ENCODE assay signal across 17 cellular contexts in genomic region chr2:108933691-108934117, GRCh38. TPM values are rescaled to one million over a fixed set of nuclear protein-coding genes. Genes with fewer than 3 reads are reported as not detected.
A peak's percentile ranks its signal among the peaks of the same experiment; 100 is the strongest.
DNase-seq lines count a peak whose midpoint lies in the region; ATAC-seq and TF ChIP-seq lines count a peak whose summit lies in the region.
"Had no signal": no experiment of that assay in that cellular context is flagged by ENCODE, and none has a peak within 500 bp of the region (broad histone marks: within the 10 kb centered on the region; RNA-seq: fewer than 3 reads in every experiment).

No MANE protein-coding gene starts in this region.

- WGBS in gastroesophageal sphincter (ENCODE audit: low coverage in 1 of 2), 2 donors = 58 to 69% methylated on average over 4 to 5 of the region's 11 CpGs

- no peaks in the 10 kb centered on the region for H3K27me3 ChIP-seq in right atrium auricular region
- H3K27me3 ChIP-seq in RWPE2 (ENCODE audit: insufficient read depth, poor library complexity, severe bottlenecking) = no peaks in the 10 kb centered on the region
- peaks cover 22% of the 10 kb centered on the region for H3K27me3 ChIP-seq in left ventricle myocardium inferior (ENCODE audit: low read depth)
- H3K27me3 ChIP-seq in gastroesophageal sphincter = peaks cover 11% of the 10 kb centered on the region
- H3K27me3 ChIP-seq: pancreas, testis had no signal

- DNase-seq in Right ventricle myocardium inferior (ENCODE audit: missing footprints) (no peak), right atrium auricular region (ENCODE audit: low spot score) (no peak), RWPE2 (ENCODE audit: low spot score) (no peak), left ventricle myocardium inferior (peak; percentile 53), HK-2 (ENCODE audit: unreplicated experiment) (no peak)
- DNase-seq: activated CD8-positive, alpha-beta T cell treated with anti-CD3 and anti-CD28 coated beads for 36 hours; activated gamma-delta T cell treated with Interleukin-2 at 50 U/mL for 16 hours; NCI-H524 treated with DMSO at 0.1 percent for 48 hours; pancreas; SHP77 treated with DMSO at 0.1 percent for 48 hours; testis had no signal

- H3K4me1 ChIP-seq in right atrium auricular region = peaks cover 0 to 11% of the 10 kb centered on the region in 2 donors
- no peaks in the 10 kb centered on the region for H3K4me1 ChIP-seq in RWPE2 (ENCODE audit: insufficient read depth, poor library complexity, severe bottlenecking)
- H3K4me1 ChIP-seq in left ventricle myocardium inferior = peaks cover 35% of the 10 kb centered on the region
- H3K4me1 ChIP-seq in gastroesophageal sphincter = no peaks in the 10 kb centered on the region
- H3K4me1 ChIP-seq: HAP-1, pancreas had no signal

- H3K9me3 ChIP-seq in right atrium auricular region = no peaks in the 10 kb centered on the region
- H3K9me3 ChIP-seq in RWPE2 (ENCODE audit: severe bottlenecking) = no peaks in the 10 kb centered on the region
- H3K9me3 ChIP-seq in left ventricle myocardium inferior (replicated peaks) = no peaks in the 10 kb centered on the region
- no peaks in the 10 kb centered on the region for H3K9me3 ChIP-seq in gastroesophageal sphincter
- H3K9me3 ChIP-seq: HAP-1, pancreas, testis had no signal

- TF ChIP-seq CTCF in right atrium auricular region (IDR thresholded peaks at IDR 0.05) = no peak
- no peak for TF ChIP-seq CTCF in RWPE2 (IDR thresholded peaks at IDR 0.05; ENCODE audit: poor library complexity, severe bottlenecking)
- no peak for TF ChIP-seq CTCF in left ventricle myocardium inferior (IDR thresholded peaks at IDR 0.05; ENCODE audit: borderline replicate concordance)
- no peak for TF ChIP-seq CTCF in gastroesophageal sphincter (IDR thresholded peaks at IDR 0.05)

- TF ChIP-seq EP300 in gastroesophageal sphincter (IDR thresholded peaks at IDR 0.05) = no peak

- TF ChIP-seq POLR2A in gastroesophageal sphincter (IDR thresholded peaks at IDR 0.05) = no peak

- H3K36me3 ChIP-seq in right atrium auricular region = no peaks in the 10 kb centered on the region
- no peaks in the 10 kb centered on the region for H3K36me3 ChIP-seq in RWPE2 (ENCODE audit: low read depth)
- no peaks in the 10 kb centered on the region for H3K36me3 ChIP-seq in left ventricle myocardium inferior
- no peaks in the 10 kb centered on the region for H3K36me3 ChIP-seq in gastroesophageal sphincter
- H3K36me3 ChIP-seq: HAP-1, pancreas had no signal

- H3K27ac ChIP-seq in right atrium auricular region (no peak overlapping the region), RWPE2 (ENCODE audit: poor library complexity, severe bottlenecking) (no peak overlapping the region), left ventricle myocardium inferior (replicated peaks) (peak overlapping the region; percentile 46), gastroesophageal sphincter (no peak overlapping the region)
- H3K27ac ChIP-seq: pancreas, testis had no signal

- intact Hi-C loops in Right ventricle myocardium inferior (cut with DNase I) (no loop called here), left ventricle myocardium inferior (cut with micrococcal nuclease) (no loop called here)

- ATAC-seq in Right ventricle myocardium inferior (peak; percentile 68), RWPE2 (ENCODE audit: low read depth) (peak; percentile 33; the same call in 1 of the 3 replicates), gastroesophageal sphincter (no peak), GM21360 (IDR thresholded peaks at IDR 0.05; ENCODE audit: unreplicated experiment) (no peak), HG03460 (IDR thresholded peaks at IDR 0.05; ENCODE audit: unreplicated experiment) (no peak)
- ATAC-seq: activated CD8-positive, alpha-beta T cell treated with anti-CD3 and anti-CD28 coated beads for 36 hours; pancreas had no signal

- no peak overlapping the region for H3K4me3 ChIP-seq in right atrium auricular region
- H3K4me3 ChIP-seq in RWPE2 (ENCODE audit: severe bottlenecking) = no peak overlapping the region
- no peak overlapping the region for H3K4me3 ChIP-seq in left ventricle myocardium inferior
- H3K4me3 ChIP-seq in gastroesophageal sphincter = no peak overlapping the region
- H3K4me3 ChIP-seq: HAP-1, pancreas, testis had no signal

RNA-seq across cellular contexts. Expression of gene EDAR, which starts 55.3 kb away (rescaled TPM):
- 0.14 TPM for total RNA-seq in Right ventricle myocardium inferior
- total RNA-seq in right atrium auricular region = not detected
- total RNA-seq in left ventricle myocardium inferior = 0.33 TPM
- total RNA-seq in gastroesophageal sphincter = under 1 TPM in 1 of 4 donors, not detected in 3; 0.92 TPM
- total RNA-seq: astrocyte, LHCN-M2 had no signal

Comparison
In these comparisons a context has a peak if more than half of its experiments do, and no peak if none do; other contexts are left out.
1. ATAC-seq: peak in Right ventricle myocardium inferior (single experiment) and RWPE2 (single experiment); none in gastroesophageal sphincter (single experiment), GM21360 (single experiment) and HG03460 (single experiment).